In genomic region chr21:43937898-43938309, GRCh38 we compare ENCODE assay signal across 14 cellular contexts.
DNase-seq lines count a peak whose midpoint lies in the region; ATAC-seq and TF ChIP-seq lines count a peak whose summit lies in the region.
"Had no signal": no experiment of that assay in that cellular context is flagged by ENCODE, and none has a peak within 500 bp of the region (broad histone marks: within the 10 kb centered on the region; RNA-seq: fewer than 3 reads in every experiment).

No MANE protein-coding gene starts in this region.

- no peak overlapping the region for H3K23ac ChIP-seq in H9 (ENCODE audit: insufficient read length, low read depth, low read length)

- no peak overlapping the region for H4K5ac ChIP-seq in H9 (ENCODE audit: insufficient read length, low read depth, low read length)

- no peaks in the 10 kb centered on the region for H3K9me2 ChIP-seq in OCI-LY1 (ENCODE audit: low read depth, low read length)

- no peak overlapping the region for H2BK20ac ChIP-seq in H9 (ENCODE audit: low read depth, low read length, poor library complexity, severe bottlenecking)

- intact Hi-C loops in naive thymus-derived CD4-positive, alpha-beta T cell (cut with micrococcal nuclease): loop anchor here in 1 of 2 donors (5.0 kb wide), 1 partner anchor 71 kb away; the partner anchor contains the start of gene AGPAT3
- intact Hi-C loops in ascending aorta (cut with DNase I): no loop called here

- H3K27me3 Mint-ChIP-seq in activated naive CD4-positive, alpha-beta T cell treated with anti-CD3 and anti-CD28 coated beads, Interleukin-2, amount 10 ng/mL, durations not matched to agents 7 days and 5 days: no peaks in the 10 kb centered on the region
- no peaks in the 10 kb centered on the region for H3K27me3 Mint-ChIP-seq in naive thymus-derived CD4-positive, alpha-beta T cell
- H3K27me3 Mint-ChIP-seq in H9 (ENCODE audit: low read depth): no peaks in the 10 kb centered on the region

- H4K91ac ChIP-seq in H9 (ENCODE audit: insufficient read length, low read depth, low read length): no peak overlapping the region

- peak overlapping the region; percentile 55 for H3K4me3 ChIP-seq in OCI-LY1 (ENCODE audit: low read depth, low read length, poor library complexity, severe bottlenecking)
- H3K4me3 ChIP-seq in naive thymus-derived CD4-positive, alpha-beta T cell (ENCODE audit: low read length): no peak overlapping the region
- no peak overlapping the region for H3K4me3 ChIP-seq in ascending aorta

- H2BK5ac ChIP-seq in H9 (ENCODE audit: insufficient read length, low read length): no peak overlapping the region

- no peak overlapping the region for H3K14ac ChIP-seq in H9 (ENCODE audit: insufficient read depth, low read length)

- no peak overlapping the region for H2AK5ac ChIP-seq in H9 (ENCODE audit: insufficient read length, low read length)

- no peak overlapping the region for H3T11ph ChIP-seq in H9 (ENCODE audit: low read length)

- no peaks in the 10 kb centered on the region for H3K79me1 ChIP-seq in H9 (ENCODE audit: insufficient read depth, low read depth, low read length, poor library complexity, severe bottlenecking)

- H3K36me3 ChIP-seq in OCI-LY1 (ENCODE audit: insufficient read depth, low read length) (no peaks in the 10 kb centered on the region), ascending aorta (no peaks in the 10 kb centered on the region)
- peaks cover 0 to 43% (median 0%) of the 10 kb centered on the region in 3 experiments for H3K36me3 ChIP-seq in naive thymus-derived CD4-positive, alpha-beta T cell (ENCODE audit: control insufficient read depth in 2 of 3, insufficient read depth in 3 of 3, low read length in 3 of 3)

- H3K27ac ChIP-seq in OCI-LY1 (ENCODE audit: low read depth, low read length, poor library complexity, severe bottlenecking) (peak overlapping the region; percentile 62), H9 (ENCODE audit: insufficient read length, low read depth, low read length) (no peak overlapping the region), ascending aorta (no peak overlapping the region)
- no peak overlapping the region for H3K27ac ChIP-seq in naive thymus-derived CD4-positive, alpha-beta T cell (ENCODE audit: low read depth, low read length)
- H3K27ac ChIP-seq: foreskin keratinocyte had no signal

- H3K27me3 ChIP-seq in OCI-LY1 (ENCODE audit: insufficient read depth, low read length) (no peaks in the 10 kb centered on the region), H9 (ENCODE audit: insufficient read depth, low read length) (no peaks in the 10 kb centered on the region), ascending aorta (no peaks in the 10 kb centered on the region)
- H3K27me3 ChIP-seq in naive thymus-derived CD4-positive, alpha-beta T cell (ENCODE audit: control insufficient read depth in 2 of 2, insufficient read depth in 2 of 2, low read length in 2 of 2): no peaks in the 10 kb centered on the region
- H3K27me3 ChIP-seq: foreskin keratinocyte had no signal

- peak overlapping the region; percentile 4 for H3K27ac Mint-ChIP-seq in activated naive CD4-positive, alpha-beta T cell treated with anti-CD3 and anti-CD28 coated beads, Interleukin-2, amount 10 ng/mL, durations not matched to agents 7 days and 5 days
- H3K27ac Mint-ChIP-seq in naive thymus-derived CD4-positive, alpha-beta T cell: peak overlapping the region in 7 of 9 donors; percentile 32 to 83 (median 67)
- H3K27ac Mint-ChIP-seq in H9: no peak overlapping the region

- H3K36me3 Mint-ChIP-seq in activated naive CD4-positive, alpha-beta T cell treated with anti-CD3 and anti-CD28 coated beads, Interleukin-2, amount 10 ng/mL, durations not matched to agents 7 days and 5 days: peaks cover 7% of the 10 kb centered on the region
- peaks cover 0 to 11% (median 2%) of the 10 kb centered on the region in 5 donors for H3K36me3 Mint-ChIP-seq in naive thymus-derived CD4-positive, alpha-beta T cell
- H3K36me3 Mint-ChIP-seq in H9 (ENCODE audit: insufficient read depth in 1 of 3, low read depth in 3 of 3): no peaks in the 10 kb centered on the region; a peak in 1 of 7 replicates

- H3K4me1 ChIP-seq in OCI-LY1 (ENCODE audit: insufficient read depth, low read length, severe bottlenecking) (peaks cover 17% of the 10 kb centered on the region), H9 (ENCODE audit: insufficient read depth, low read length) (no peaks in the 10 kb centered on the region), ascending aorta (peaks cover 3 to 4% of the 10 kb centered on the region in 2 donors)
- H3K4me1 ChIP-seq in naive thymus-derived CD4-positive, alpha-beta T cell (ENCODE audit: control insufficient read depth in 2 of 2, insufficient read depth in 2 of 2, low read length in 2 of 2): peaks cover 0 to 9% of the 10 kb centered on the region in 2 donors
- H3K4me1 ChIP-seq: foreskin keratinocyte had no signal

- no peak overlapping the region for H4K8ac ChIP-seq in H9 (replicated peaks; ENCODE audit: insufficient read length, low read depth, low read length)

- H2AFZ ChIP-seq in OCI-LY1 (ENCODE audit: low read length) (no peak overlapping the region), H9 (ENCODE audit: low read length) (no peak overlapping the region)

- no peaks in the 10 kb centered on the region for H3K23me2 ChIP-seq in H9 (ENCODE audit: insufficient read length, low read depth, low read length, poor library complexity, severe bottlenecking)

- H3K4ac ChIP-seq in H9 (ENCODE audit: low read depth, low read length): no peak overlapping the region

- H2BK120ac ChIP-seq in H9 (ENCODE audit: low read depth, low read length, poor library complexity, severe bottlenecking): no peak overlapping the region

- peak overlapping the region; percentile 65; the same call in 1 of the 2 replicates for H3K4me2 ChIP-seq in OCI-LY1 (ENCODE audit: low read length)
- H3K4me2 ChIP-seq in H9 (ENCODE audit: insufficient read depth, insufficient read length, low read length): no peak overlapping the region

- no peaks in the 10 kb centered on the region for H3K9me3 Mint-ChIP-seq in activated naive CD4-positive, alpha-beta T cell treated with anti-CD3 and anti-CD28 coated beads, Interleukin-2, amount 10 ng/mL, durations not matched to agents 7 days and 5 days
- no peaks in the 10 kb centered on the region for H3K9me3 Mint-ChIP-seq in naive thymus-derived CD4-positive, alpha-beta T cell
- H3K9me3 Mint-ChIP-seq in H9: no peaks in the 10 kb centered on the region

- TF ChIP-seq CTCF in OCI-LY1 (IDR thresholded peaks at IDR 0.05; ENCODE audit: low read length): no peak
- TF ChIP-seq CTCF in H9 (conservative IDR thresholded peaks at IDR 0.05): no peak
- TF ChIP-seq CTCF in ascending aorta (IDR thresholded peaks at IDR 0.05): no peak

- H3F3A ChIP-seq in OCI-LY1 (ENCODE audit: insufficient read depth, low read length): no peaks in the 10 kb centered on the region

- H2BK12ac ChIP-seq in H9 (ENCODE audit: insufficient read length, low read depth, low read length): no peak overlapping the region

- no peak overlapping the region for H3K18ac ChIP-seq in H9 (ENCODE audit: insufficient read length, low read depth, low read length)

- no peak overlapping the region for H3K56ac ChIP-seq in H9 (ENCODE audit: insufficient read length, low read depth, low read length)

- WGBS in H9 (ENCODE audit: extremely low coverage, insufficient read length, low lambda C conversion rate): no CpG with 5 or more reads among the region's 6 CpGs

- H3K79me2 ChIP-seq in OCI-LY1 (ENCODE audit: insufficient read depth, low read length) (no peaks in the 10 kb centered on the region), H9 (ENCODE audit: insufficient read depth, low read length) (no peaks in the 10 kb centered on the region)

- CTCF ChIA-PET in activated naive CD4-positive, alpha-beta T cell treated with anti-CD3 and anti-CD28 coated beads, Interleukin-2, amount 10 ng/mL, durations not matched to agents 7 days and 5 days (lab: Charles Lee): interaction anchor here (0.7 to 4.8 kb wide), 12 partner anchors 12 to 130 kb away, joined by 3 to 23 read pairs (median 4); no protein-coding TSS in a partner anchor
- CTCF ChIA-PET in naive thymus-derived CD4-positive, alpha-beta T cell (lab: Charles Lee): interaction anchor here (1.2 to 1.9 kb wide), 4 partner anchors 23 to 127 kb away, joined by 4 to 9 read pairs (median 6); no protein-coding TSS in a partner anchor

- DNase-seq in activated naive CD4-positive, alpha-beta T cell treated with anti-CD3 and anti-CD28 coated beads, Interleukin-2, amount 10 ng/mL, durations not matched to agents 7 days and 5 days: no peak
- DNase-seq in activated naive CD4-positive, alpha-beta T cell (lab: John Stamatoyannopoulos, UW): no peak
- no peak for DNase-seq in naive thymus-derived CD4-positive, alpha-beta T cell
- DNase-seq in NCI-H2081 (lab: John Stamatoyannopoulos, UW): no peak
- DNase-seq in H9: no peak
- no peak for DNase-seq in ascending aorta (ENCODE audit: low spot score in 2 of 2)
- DNase-seq: effector CD4-positive, alpha-beta T cell; foreskin keratinocyte; islet precursor cell; NCI-H1694; retina; stimulated activated CD4-positive, alpha-beta T cell treated with anti-CD3 and anti-CD28 coated beads, Interleukin-4, amount 100 ng/mL, for 1 hour had no signal

- H3K4me3 Mint-ChIP-seq in activated naive CD4-positive, alpha-beta T cell treated with anti-CD3 and anti-CD28 coated beads, Interleukin-2, amount 10 ng/mL, durations not matched to agents 7 days and 5 days: no peak overlapping the region
- H3K4me3 Mint-ChIP-seq in naive thymus-derived CD4-positive, alpha-beta T cell: peak overlapping the region in 8 of 10 donors; percentile 16 to 92 (median 52)
- no peak overlapping the region for H3K4me3 Mint-ChIP-seq in H9

- H4K20me1 ChIP-seq in OCI-LY1 (ENCODE audit: insufficient read depth, low read length): no peaks in the 10 kb centered on the region
- no peaks in the 10 kb centered on the region for H4K20me1 ChIP-seq in H9 (ENCODE audit: control insufficient read depth, insufficient read depth, insufficient read length)

- POLR2A ChIA-PET in naive thymus-derived CD4-positive, alpha-beta T cell (lab: Charles Lee): no interaction called here

- no peak overlapping the region for H2BK15ac ChIP-seq in H9 (ENCODE audit: low read depth, low read length)

- H3K9me3 ChIP-seq in OCI-LY1 (ENCODE audit: low read length) (no peaks in the 10 kb centered on the region), H9 (ENCODE audit: control insufficient read depth, low read depth, low read length) (no peaks in the 10 kb centered on the region), ascending aorta (no peaks in the 10 kb centered on the region)
- no peaks in the 10 kb centered on the region for H3K9me3 ChIP-seq in naive thymus-derived CD4-positive, alpha-beta T cell (ENCODE audit: control insufficient read depth in 2 of 3, low read length in 3 of 3)

- H3K4me1 Mint-ChIP-seq in activated naive CD4-positive, alpha-beta T cell treated with anti-CD3 and anti-CD28 coated beads, Interleukin-2, amount 10 ng/mL, durations not matched to agents 7 days and 5 days: peaks cover 16% of the 10 kb centered on the region
- peaks cover 17 to 27% (median 23%) of the 10 kb centered on the region in 7 donors for H3K4me1 Mint-ChIP-seq in naive thymus-derived CD4-positive, alpha-beta T cell
- H3K4me1 Mint-ChIP-seq in H9: peaks cover 14 to 22% of the 10 kb centered on the region in 2 experiments

- ATAC-seq in GM18907 (IDR thresholded peaks at IDR 0.05; ENCODE audit: unreplicated experiment): peak; percentile 31
- ATAC-seq in naive thymus-derived CD4-positive, alpha-beta T cell: no peak

- H3K9ac ChIP-seq in OCI-LY1 (ENCODE audit: low read length) (no peak overlapping the region; the same call in 1 of the 2 replicates), H9 (ENCODE audit: extremely low read depth, insufficient read length, low read length) (no peak overlapping the region)

Comparison
In these comparisons a context has a peak if more than half of its experiments do, and no peak if none do; other contexts are left out.
1. H3K27ac Mint-ChIP-seq: peak in activated naive CD4-positive, alpha-beta T cell treated with anti-CD3 and anti-CD28 coated beads, Interleukin-2, amount 10 ng/mL, durations not matched to agents 7 days and 5 days (single experiment) and naive thymus-derived CD4-positive, alpha-beta T cell (7 of 9); none in H9 (0 of 3).
2. H3K4me3 Mint-ChIP-seq: peak in naive thymus-derived CD4-positive, alpha-beta T cell (8 of 10); none in activated naive CD4-positive, alpha-beta T cell treated with anti-CD3 and anti-CD28 coated beads, Interleukin-2, amount 10 ng/mL, durations not matched to agents 7 days and 5 days (single experiment) and H9 (0 of 2).